15 cellular contexts compared by ENCODE assay signal in genomic region chr6:82875573-82876185, GRCh38.
DNase-seq lines count a peak whose midpoint lies in the region; FAIRE-seq and TF ChIP-seq lines count a peak whose summit lies in the region.
"Had no signal": no experiment of that assay in that cellular context is flagged by ENCODE, and none has a peak within 500 bp of the region (broad histone marks: within the 10 kb centered on the region; RNA-seq: fewer than 3 reads in every experiment).

No MANE protein-coding gene starts in this region.

- BruUV-seq in A673 (replicated peaks; lab: Mats Ljungman, UMichigan): no TSS peak

- CTCF ChIA-PET in A673 (lab: Charles Lee): no interaction called here

- no peak for FAIRE-seq in GM19239 (lab: Jason Lieb, UNC)

- no peak for TF ChIP-seq POLR2A in thyroid gland (IDR thresholded peaks at IDR 0.05)

- POLR2A ChIA-PET in A673 (lab: Charles Lee; ENCODE audit: low non-redundant PET): no interaction called here

- H3K9me3 ChIP-seq in A673 (ENCODE audit: low read depth, low read length, poor library complexity, severe bottlenecking) (no peaks in the 10 kb centered on the region), thyroid gland (no peaks in the 10 kb centered on the region)
- H3K9me3 ChIP-seq: HAP-1 had no signal

- TF ChIP-seq CTCF in A673 (conservative IDR thresholded peaks at IDR 0.05; ENCODE audit: low read depth, low read length): no peak
- TF ChIP-seq CTCF in thyroid gland (IDR thresholded peaks at IDR 0.05): no peak

- H3K27ac ChIP-seq in A673 (ENCODE audit: low read depth, low read length, poor library complexity, severe bottlenecking): no peak overlapping the region
- H3K27ac ChIP-seq in thyroid gland: no peak overlapping the region

- no peak overlapping the region for H3K4me3 ChIP-seq in A673 (ENCODE audit: low read depth, low read length, poor library complexity, severe bottlenecking)
- H3K4me3 ChIP-seq in thyroid gland (replicated peaks in 1 of 3): no peak overlapping the region
- H3K4me3 ChIP-seq: HAP-1, lung had no signal

- intact Hi-C loops in A673 (cut with micrococcal nuclease; ENCODE audit: unreplicated experiment): no loop called here
- intact Hi-C loops in thyroid gland (cut with DNase I): no loop called here

- no peaks in the 10 kb centered on the region for H3K27me3 ChIP-seq in A673 (replicated peaks; ENCODE audit: insufficient read depth, low read depth, low read length, poor library complexity)
- no peaks in the 10 kb centered on the region for H3K27me3 ChIP-seq in thyroid gland

- WGBS in thyroid gland, 2 donors: 64 to 81% methylated on average over 4 of the region's 4 CpGs

- H3K36me3 ChIP-seq in A673 (ENCODE audit: insufficient read depth, low read length, poor library complexity, severe bottlenecking): no peaks in the 10 kb centered on the region
- H3K36me3 ChIP-seq in thyroid gland: no peaks in the 10 kb centered on the region
- H3K36me3 ChIP-seq: HAP-1 had no signal

- no peaks in the 10 kb centered on the region for H3K4me1 ChIP-seq in A673 (ENCODE audit: insufficient read depth, low read length, poor library complexity, severe bottlenecking)
- H3K4me1 ChIP-seq in thyroid gland: no peaks in the 10 kb centered on the region
- H3K4me1 ChIP-seq: HAP-1 had no signal

- peak; percentile 20 for DNase-seq in A673 (ENCODE audit: low spot score)
- peak; percentile 62 for DNase-seq in HS-27A (ENCODE audit: low read depth)
- DNase-seq in amniotic epithelial cell (ENCODE audit: low read depth): peak; percentile 64
- DNase-seq in hepatic stellate cell (ENCODE audit: low spot score): peak; percentile 5
- no peak for DNase-seq in MV-4-11 (lab: John Stamatoyannopoulos, UW)
- no peak for DNase-seq in NOMO-1 (lab: John Stamatoyannopoulos, UW; ENCODE audit: unreplicated experiment in 2 of 2)
- DNase-seq in thyroid gland: no peak
- no peak for DNase-seq in GM19239 (ENCODE audit: insufficient read length, low spot score)
- DNase-seq: AML-193, caudate nucleus, glutamatergic neuron, NCI-H1092, right cardiac atrium had no signal

Comparison
In these comparisons a context has a peak if more than half of its experiments do, and no peak if none do; other contexts are left out.
1. DNase-seq: peak in A673 (single experiment), HS-27A (single experiment), amniotic epithelial cell (single experiment) and hepatic stellate cell (single experiment); none in MV-4-11 (single experiment), NOMO-1 (0 of 2), thyroid gland (0 of 2) and GM19239 (single experiment).